25 cellular contexts compared by ENCODE assay signal in genomic region chr2:212530991-212531390, GRCh38. TPM values are rescaled to one million over a fixed set of nuclear protein-coding genes. Genes with fewer than 3 reads are reported as not detected.
"Had no signal": no experiment of that assay in that cellular context is flagged by ENCODE, and none has a peak within 500 bp of the region (broad histone marks: within the 10 kb centered on the region; RNA-seq: fewer than 3 reads in every experiment).

No MANE protein-coding gene starts in this region.

- H3K79me2 ChIP-seq: parathyroid adenoma had no signal

- H3K9me3 ChIP-seq: neutrophil, ovary, psoas muscle, right lobe of liver, sigmoid colon, stomach, tibial artery, transverse colon, upper lobe of right lung, uterus had no signal

- H2AFZ ChIP-seq: parathyroid adenoma had no signal

- H3K4me1 ChIP-seq: parathyroid adenoma, right lobe of liver, transverse colon, upper lobe of right lung, uterus had no signal

- H3K27ac ChIP-seq: neutrophil, ovary, parathyroid adenoma, psoas muscle, right lobe of liver, sigmoid colon, stomach, transverse colon, upper lobe of right lung, uterus had no signal

- H3K36me3 ChIP-seq: neutrophil, ovary, right lobe of liver, sigmoid colon, stomach, tibial artery, transverse colon, upper lobe of right lung had no signal

- H3K4me3 ChIP-seq: ovary, psoas muscle, right lobe of liver, sigmoid colon, stomach, tibial artery, transverse colon, upper lobe of right lung, uterus had no signal

- H3K27me3 ChIP-seq: ovary, right lobe of liver, tibial artery, uterus had no signal

- DNase-seq: naive thymus-derived CD8-positive, alpha-beta T cell; nephron progenitor cell; nucleus accumbens; ovary; posterior cingulate gyrus; psoas muscle; right cardiac atrium; right lobe of liver; sigmoid colon; small intestine; stimulated activated CD4-positive, alpha-beta T cell treated with anti-CD3 and anti-CD28 coated beads, Interleukin-15, amount 100 ng/mL, for 24 hours; stimulated activated CD4-positive, alpha-beta T cell treated with anti-CD3 and anti-CD28 coated beads, Interleukin-2, amount 100 ng/mL, for 24 hours; stimulated activated CD4-positive, alpha-beta T cell treated with anti-CD3 and anti-CD28 coated beads, Interleukin-2, amount 100 ng/mL, for 48 hours; stimulated activated CD4-positive, alpha-beta T cell treated with anti-CD3 and anti-CD28 coated beads, Interleukin-4, amount 100 ng/mL, for 24 hours; stimulated activated naive B cell treated with anti-CD40 and anti-IgM and Interleukin-4, amounts not matched to agents 10 μg/mL and 1 μg/mL and 100 μg/mL, for 72 hours; stimulated activated naive CD4-positive, alpha-beta T cell treated with Interleukin-2 at 50 U/mL for 16 hours; stomach; tibial artery; transverse colon; upper lobe of right lung; uterus had no signal

- ATAC-seq: naive thymus-derived CD8-positive, alpha-beta T cell; natural killer cell treated with Interleukin-12 subunit alpha and Interleukin-12 subunit beta and Interleukin-15 and Interleukin-18, amount 100 ng/mL, for 72 hours; psoas muscle; right lobe of liver; stimulated activated effector memory CD8-positive, alpha-beta T cell treated with anti-CD3 and anti-CD28 coated beads, Interleukin-12 subunit alpha, Interleukin-12 subunit beta, amount 100 ng/mL, for 72 hours; stimulated activated naive B cell treated with anti-CD40 and anti-IgM and Interleukin-4, amounts not matched to agents 10 μg/mL and 1 μg/mL and 100 μg/mL, for 72 hours; upper lobe of right lung had no signal

- H3K9ac ChIP-seq: parathyroid adenoma had no signal

RNA-seq across cellular contexts. Expression of gene ERBB4, which starts 7.6 kb away (rescaled TPM):
- total RNA-seq: naive thymus-derived CD8-positive, alpha-beta T cell; natural killer cell treated with Interleukin-12 subunit alpha and Interleukin-12 subunit beta and Interleukin-15 and Interleukin-18, amount 100 ng/mL, for 72 hours had no signal
